1 cellular context compared by ENCODE assay signal in genomic region chr4:8910100-8910821, GRCh38.
TF ChIP-seq lines count a peak whose summit lies in the region.

No MANE protein-coding gene starts in this region.

TF ChIP-seq in SK-N-SH, 30 proteins besides CTCF, POLR2A, EP300 and RAD21 (continued from another document):
- TF ChIP-seq, protein P1, sequence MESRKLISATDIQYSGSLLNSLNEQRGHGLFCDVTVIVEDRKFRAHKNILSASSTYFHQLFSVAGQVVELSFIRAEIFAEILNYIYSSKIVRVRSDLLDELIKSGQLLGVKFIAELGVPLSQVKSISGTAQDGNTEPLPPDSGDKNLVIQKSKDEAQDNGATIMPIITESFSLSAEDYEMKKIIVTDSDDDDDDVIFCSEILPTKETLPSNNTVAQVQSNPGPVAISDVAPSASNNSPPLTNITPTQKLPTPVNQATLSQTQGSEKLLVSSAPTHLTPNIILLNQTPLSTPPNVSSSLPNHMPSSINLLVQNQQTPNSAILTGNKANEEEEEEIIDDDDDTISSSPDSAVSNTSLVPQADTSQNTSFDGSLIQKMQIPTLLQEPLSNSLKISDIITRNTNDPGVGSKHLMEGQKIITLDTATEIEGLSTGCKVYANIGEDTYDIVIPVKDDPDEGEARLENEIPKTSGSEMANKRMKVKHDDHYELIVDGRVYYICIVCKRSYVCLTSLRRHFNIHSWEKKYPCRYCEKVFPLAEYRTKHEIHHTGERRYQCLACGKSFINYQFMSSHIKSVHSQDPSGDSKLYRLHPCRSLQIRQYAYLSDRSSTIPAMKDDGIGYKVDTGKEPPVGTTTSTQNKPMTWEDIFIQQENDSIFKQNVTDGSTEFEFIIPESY (IDR thresholded peaks at IDR 0.05; ENCODE audit: borderline replicate concordance, low read depth) = no peak
- TF ChIP-seq FOXJ3 (CRISPR knock-in tag; IDR thresholded peaks at IDR 0.05) (no peak), SMC3 (IDR thresholded peaks at IDR 0.05; ENCODE audit: low read depth, low read length) (no peak), PBX3 (IDR thresholded peaks at IDR 0.05) (no peak), TCF12 (IDR thresholded peaks at IDR 0.05) (no peak), TEAD4 (IDR thresholded peaks at IDR 0.05; ENCODE audit: borderline replicate concordance, insufficient read depth) (no peak), NFIC (IDR thresholded peaks at IDR 0.05; ENCODE audit: borderline replicate concordance) (no peak)
